ENCODE assay signal across 10 cellular contexts in the genomic region with DNA sequence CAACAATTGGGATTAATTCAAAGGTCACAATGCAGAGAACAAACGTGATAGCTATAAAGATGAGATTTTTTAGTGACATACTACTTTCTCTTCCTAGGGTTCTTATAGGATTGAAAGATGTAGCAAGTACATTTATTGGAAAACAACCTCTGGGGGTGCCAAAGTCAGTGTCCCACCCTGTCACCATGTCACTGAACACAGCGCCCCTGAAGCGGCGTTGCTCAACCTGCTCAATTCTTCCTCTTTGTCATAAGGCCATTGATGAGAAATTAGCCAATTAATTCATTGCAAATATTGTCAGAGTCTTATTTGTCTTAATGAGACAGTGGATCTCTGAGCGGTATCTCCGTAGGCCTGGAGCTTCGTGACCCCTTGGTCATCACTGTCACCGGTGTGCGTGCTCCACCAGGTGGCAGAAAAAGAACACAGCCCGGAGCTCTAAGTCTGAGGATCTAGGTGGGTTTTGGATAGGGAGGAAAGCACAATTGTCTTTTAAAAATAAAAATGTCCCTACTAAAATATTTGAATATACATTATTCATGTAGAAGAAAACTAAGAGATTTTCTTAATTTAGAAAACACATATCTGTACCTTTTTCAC.
DNase-seq lines count a peak whose midpoint lies in the region; ATAC-seq, FAIRE-seq and TF ChIP-seq lines count a peak whose summit lies in the region.
"Had no signal": no experiment of that assay in that cellular context is flagged by ENCODE, and none has a peak within 500 bp of the region (broad histone marks: within the 10 kb centered on the region; RNA-seq: fewer than 3 reads in every experiment).

No MANE protein-coding gene starts in this region.

- no peak overlapping the region for H3K4me2 ChIP-seq in HCT116 (ENCODE audit: low read length)
- H3K4me2 ChIP-seq in PC-9: no peak overlapping the region

- H4K20me1 ChIP-seq in HCT116 (ENCODE audit: insufficient read depth): no peaks in the 10 kb centered on the region
- H4K20me1 ChIP-seq in PC-9 (ENCODE audit: insufficient read depth): no peaks in the 10 kb centered on the region

- no peaks in the 10 kb centered on the region for H3K36me3 Mint-ChIP-seq in stimulated activated naive B cell treated with anti-CD40 and anti-IgM and Interleukin-4, amounts not matched to agents 10 μg/mL and 1 μg/mL and 100 μg/mL, for 72 hours
- H3K36me3 Mint-ChIP-seq in activated CD4-positive, alpha-beta memory T cell treated with anti-CD3 and anti-CD28 coated beads for 36 hours: no peaks in the 10 kb centered on the region

- H3F3A ChIP-seq in PC-9 (ENCODE audit: insufficient read depth, low read depth): no peaks in the 10 kb centered on the region

- no peaks in the 10 kb centered on the region for H3K27me3 Mint-ChIP-seq in stimulated activated naive B cell treated with anti-CD40 and anti-IgM and Interleukin-4, amounts not matched to agents 10 μg/mL and 1 μg/mL and 100 μg/mL, for 72 hours
- H3K27me3 Mint-ChIP-seq in activated CD4-positive, alpha-beta memory T cell treated with anti-CD3 and anti-CD28 coated beads for 36 hours: no peaks in the 10 kb centered on the region

- H3K9ac ChIP-seq in HCT116 (ENCODE audit: low read length): no peak overlapping the region

- no peaks in the 10 kb centered on the region for H3K4me1 Mint-ChIP-seq in stimulated activated naive B cell treated with anti-CD40 and anti-IgM and Interleukin-4, amounts not matched to agents 10 μg/mL and 1 μg/mL and 100 μg/mL, for 72 hours
- no peaks in the 10 kb centered on the region for H3K4me1 Mint-ChIP-seq in activated CD4-positive, alpha-beta memory T cell treated with anti-CD3 and anti-CD28 coated beads for 36 hours (ENCODE audit: low read depth)

- intact Hi-C loops in A673 (cut with micrococcal nuclease; ENCODE audit: unreplicated experiment) (no loop called here), HCT116 (cut with micrococcal nuclease) (no loop called here), PC-9 (cut with micrococcal nuclease; ENCODE audit: unreplicated experiment) (no loop called here)
- intact Hi-C loops in activated CD4-positive, alpha-beta memory T cell treated with anti-CD3 and anti-CD28 coated beads for 36 hours (cut with micrococcal nuclease): no loop called here

- ATAC-seq in HCT116 (no peak), HG03159 (IDR thresholded peaks at IDR 0.05; ENCODE audit: unreplicated experiment) (no peak)
- no peak for ATAC-seq in stimulated activated naive B cell treated with anti-CD40 and anti-IgM and Interleukin-4, amounts not matched to agents 10 μg/mL and 1 μg/mL and 100 μg/mL, for 72 hours (replicated peaks)

- no peak for TF ChIP-seq POLR2A in HCT116 (IDR thresholded peaks at IDR 0.05; ENCODE audit: borderline replicate concordance, extremely low read depth, insufficient read depth, insufficient read length)

- RAD21 ChIA-PET in HCT116 (lab: Charles Lee; ENCODE audit: low non-redundant PET in 1 of 2, low total read pairs in 2 of 2, uncharacterized antibody in 2 of 2, unreplicated experiment in 2 of 2): no interaction called here

- CTCF ChIA-PET in A673 (lab: Charles Lee): no interaction called here
- CTCF ChIA-PET in HCT116 (lab: Charles Lee): no interaction called here
- CTCF ChIA-PET in PC-9 (lab: Charles Lee): no interaction called here
- CTCF ChIA-PET in activated CD4-positive, alpha-beta memory T cell treated with anti-CD3 and anti-CD28 coated beads for 36 hours (lab: Charles Lee): interaction anchor here (0.6 kb wide), 1 partner anchor 32 kb away, joined by 3 read pairs; no protein-coding TSS in a partner anchor

- H3K27ac ChIP-seq in A673 (ENCODE audit: low read depth, low read length, poor library complexity, severe bottlenecking): no peak overlapping the region
- H3K27ac ChIP-seq in HCT116 (ENCODE audit: low read depth, low read length): no peak overlapping the region
- H3K27ac ChIP-seq in PC-9: no peak overlapping the region
- H3K27ac ChIP-seq: esophagus muscularis mucosa had no signal

- H3K27me3 ChIP-seq in A673 (replicated peaks; ENCODE audit: insufficient read depth, low read depth, low read length, poor library complexity) (no peaks in the 10 kb centered on the region), HCT116 (ENCODE audit: insufficient read depth, low read length) (no peaks in the 10 kb centered on the region), PC-9 (ENCODE audit: insufficient read depth, low read depth) (peaks cover 76% of the 10 kb centered on the region)
- H3K27me3 ChIP-seq: esophagus muscularis mucosa had no signal

- BruUV-seq in A673 (replicated peaks; lab: Mats Ljungman, UMichigan) (no TSS peak), HCT116 (replicated peaks; lab: Mats Ljungman, UMichigan) (no TSS peak), PC-9 (replicated peaks; lab: Mats Ljungman, UMichigan) (no TSS peak)

- TF ChIP-seq CTCF in A673 (conservative IDR thresholded peaks at IDR 0.05; ENCODE audit: low read depth, low read length): peak; percentile 31; the same call in 1 of the 2 replicates
- 0 out of 6 replicates have a peak, but pooled peaks of 1 of the 3 experiments have one; percentile 20 for TF ChIP-seq CTCF in HCT116 (IDR thresholded peaks at IDR 0.05 in 2 of 3, conservative IDR thresholded peaks at IDR 0.05 in 1 of 3; ENCODE audit: borderline replicate concordance in 1 of 3, insufficient read depth in 1 of 3, low read depth in 2 of 3, low read length in 2 of 3)
- peak; percentile 45 for TF ChIP-seq CTCF in PC-9 (conservative IDR thresholded peaks at IDR 0.05)

- H3K36me3 ChIP-seq in A673 (ENCODE audit: insufficient read depth, low read length, poor library complexity, severe bottlenecking) (no peaks in the 10 kb centered on the region), HCT116 (ENCODE audit: control insufficient read depth in 1 of 2, insufficient read depth in 2 of 2, low read length in 2 of 2) (no peaks in the 10 kb centered on the region), PC-9 (ENCODE audit: low read depth) (no peaks in the 10 kb centered on the region)
- H3K36me3 ChIP-seq: esophagus muscularis mucosa had no signal

- H2AFZ ChIP-seq in HCT116 (ENCODE audit: low read depth, low read length, poor library complexity, severe bottlenecking) (no peak overlapping the region), PC-9 (no peak overlapping the region)

- POLR2A ChIA-PET in A673 (lab: Charles Lee; ENCODE audit: low non-redundant PET): no interaction called here
- POLR2A ChIA-PET in HCT116 (lab: Charles Lee): no interaction called here
- POLR2A ChIA-PET in PC-9 (lab: Charles Lee; ENCODE audit: unreplicated experiment): no interaction called here
- POLR2A ChIA-PET in activated CD4-positive, alpha-beta memory T cell treated with anti-CD3 and anti-CD28 coated beads for 36 hours (lab: Charles Lee): no interaction called here

- H3K4me3 ChIP-seq in A673 (ENCODE audit: low read depth, low read length, poor library complexity, severe bottlenecking): no peak overlapping the region
- no peak overlapping the region for H3K4me3 ChIP-seq in HCT116 (replicated peaks in 1 of 2; ENCODE audit: low read depth in 1 of 2, low read length in 2 of 2)
- H3K4me3 ChIP-seq in PC-9: no peak overlapping the region
- H3K4me3 ChIP-seq: esophagus muscularis mucosa had no signal

- H3K9me3 Mint-ChIP-seq in stimulated activated naive B cell treated with anti-CD40 and anti-IgM and Interleukin-4, amounts not matched to agents 10 μg/mL and 1 μg/mL and 100 μg/mL, for 72 hours: peaks cover 2 to 5% of the 10 kb centered on the region in 2 donors
- H3K9me3 Mint-ChIP-seq in activated CD4-positive, alpha-beta memory T cell treated with anti-CD3 and anti-CD28 coated beads for 36 hours: peaks cover 7% of the 10 kb centered on the region

- FAIRE-seq in islet of Langerhans (lab: Jason Lieb, UNC): peak; percentile 13
- FAIRE-seq: bronchial epithelial cell had no signal

- H3K9me2 ChIP-seq in HCT116 (ENCODE audit: insufficient read depth) (no peaks in the 10 kb centered on the region), PC-9 (ENCODE audit: insufficient read depth) (no peaks in the 10 kb centered on the region)

- H3K79me2 ChIP-seq in HCT116 (ENCODE audit: insufficient read depth, low read length) (no peaks in the 10 kb centered on the region), PC-9 (ENCODE audit: low read depth) (no peaks in the 10 kb centered on the region)

- H3K4me1 ChIP-seq in A673 (ENCODE audit: insufficient read depth, low read length, poor library complexity, severe bottlenecking) (no peaks in the 10 kb centered on the region), HCT116 (ENCODE audit: control insufficient read depth in 1 of 2, insufficient read depth in 2 of 2, low read length in 2 of 2) (no peaks in the 10 kb centered on the region), PC-9 (replicated peaks; ENCODE audit: insufficient read depth) (no peaks in the 10 kb centered on the region)
- H3K4me1 ChIP-seq: esophagus muscularis mucosa had no signal

- H3K9me3 ChIP-seq in A673 (ENCODE audit: low read depth, low read length, poor library complexity, severe bottlenecking) (no peaks in the 10 kb centered on the region), HCT116 (ENCODE audit: control insufficient read depth in 1 of 2, insufficient read depth in 1 of 2, low read depth in 1 of 2, low read length in 2 of 2) (peaks cover 0 to 4% of the 10 kb centered on the region in 2 experiments; a peak in 1 of 4 replicates), PC-9 (ENCODE audit: insufficient read depth, low read depth) (no peaks in the 10 kb centered on the region)

- DNase-seq in A673 (ENCODE audit: low spot score) (no peak), HCT116 (ENCODE audit: low read depth, low spot score) (no peak), PC-9 (no peak), NCI-H1105 (lab: John Stamatoyannopoulos, UW) (no peak)
- no peak for DNase-seq in stimulated activated naive B cell treated with anti-CD40 and anti-IgM and Interleukin-4, amounts not matched to agents 10 μg/mL and 1 μg/mL and 100 μg/mL, for 72 hours
- no peak for DNase-seq in activated CD4-positive, alpha-beta memory T cell treated with anti-CD3 and anti-CD28 coated beads for 36 hours

- no peak overlapping the region for H3K4me3 Mint-ChIP-seq in stimulated activated naive B cell treated with anti-CD40 and anti-IgM and Interleukin-4, amounts not matched to agents 10 μg/mL and 1 μg/mL and 100 μg/mL, for 72 hours
- no peak overlapping the region for H3K4me3 Mint-ChIP-seq in activated CD4-positive, alpha-beta memory T cell treated with anti-CD3 and anti-CD28 coated beads for 36 hours

- H3K27ac Mint-ChIP-seq in stimulated activated naive B cell treated with anti-CD40 and anti-IgM and Interleukin-4, amounts not matched to agents 10 μg/mL and 1 μg/mL and 100 μg/mL, for 72 hours: no peak overlapping the region
- no peak overlapping the region for H3K27ac Mint-ChIP-seq in activated CD4-positive, alpha-beta memory T cell treated with anti-CD3 and anti-CD28 coated beads for 36 hours

- TF ChIP-seq RAD21 in HCT116 (IDR thresholded peaks at IDR 0.05; ENCODE audit: low read depth): peak; percentile 24; the same call in 1 of the 2 replicates

TF ChIP-seq in HCT116, 20 proteins besides CTCF, POLR2A, EP300 and RAD21 (continues in another document):
- no peak for TF ChIP-seq ZFX (IDR thresholded peaks at IDR 0.05)
- no peak for TF ChIP-seq SIN3A (IDR thresholded peaks at IDR 0.05; ENCODE audit: low read depth)
- TF ChIP-seq EZH2 (IDR thresholded peaks at IDR 0.05): no peak
- TF ChIP-seq YY1 (IDR thresholded peaks at IDR 0.05; ENCODE audit: extremely low read depth, insufficient replicate concordance, low read depth, low read length): no peak
- no peak for TF ChIP-seq SP1 (IDR thresholded peaks at IDR 0.05; ENCODE audit: low read depth)
- no peak for TF ChIP-seq POLR2AphosphoS5 (IDR thresholded peaks at IDR 0.05; ENCODE audit: low read depth, low read length)
